ENCODE assay signal across 1 cellular context in the genomic region with DNA sequence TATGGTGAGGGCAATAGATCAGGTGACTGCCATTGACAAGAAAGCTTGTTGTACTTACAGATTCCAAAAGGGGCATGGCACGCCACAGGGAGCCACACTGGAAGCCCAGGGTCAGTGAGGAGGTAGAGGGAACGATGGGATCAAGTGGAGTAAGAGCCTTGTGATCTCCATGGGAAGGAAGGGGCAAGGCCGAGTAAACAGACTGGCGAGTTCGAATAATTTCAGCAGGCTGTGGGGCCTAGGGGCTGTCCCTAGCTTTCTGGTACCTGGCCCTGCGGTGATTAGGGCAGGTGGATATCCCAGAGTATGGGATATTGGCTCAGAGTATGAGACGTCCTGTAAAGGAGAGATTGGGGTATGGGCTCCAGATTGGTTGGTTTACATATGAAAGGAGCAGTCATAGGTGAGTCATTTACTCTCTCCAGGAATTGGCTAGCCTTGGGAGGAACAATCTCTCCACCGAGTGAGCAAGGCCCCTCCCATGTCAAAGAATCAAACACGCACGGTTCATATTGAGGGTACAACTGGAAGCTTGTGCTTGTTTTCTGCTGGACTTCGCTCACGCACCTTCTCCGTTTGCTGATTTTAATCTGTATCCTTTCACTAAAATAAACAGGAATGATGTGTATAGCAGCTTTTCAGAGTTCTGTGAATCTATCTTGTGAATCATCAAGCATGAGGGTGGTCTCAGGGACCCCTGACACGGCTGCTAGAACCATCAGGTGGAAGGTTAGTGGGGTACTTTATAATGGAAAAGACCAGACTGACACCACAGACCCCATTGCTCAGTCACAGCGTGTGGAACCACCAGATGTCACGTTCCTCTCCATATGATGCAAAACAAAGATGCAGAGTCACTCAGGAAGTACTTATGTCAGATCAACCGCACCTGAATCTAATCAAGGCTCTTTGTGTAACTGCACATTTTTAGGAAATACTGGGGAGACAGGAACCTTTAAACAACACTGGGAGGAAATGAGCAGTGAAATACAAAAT.
TF ChIP-seq lines count a peak whose summit lies in the region.

No MANE protein-coding gene starts in this region.

TF ChIP-seq in K562, 482 proteins besides CTCF, POLR2A, EP300 and RAD21 (continued from another document and continues in another):
- TF ChIP-seq, protein P1, sequence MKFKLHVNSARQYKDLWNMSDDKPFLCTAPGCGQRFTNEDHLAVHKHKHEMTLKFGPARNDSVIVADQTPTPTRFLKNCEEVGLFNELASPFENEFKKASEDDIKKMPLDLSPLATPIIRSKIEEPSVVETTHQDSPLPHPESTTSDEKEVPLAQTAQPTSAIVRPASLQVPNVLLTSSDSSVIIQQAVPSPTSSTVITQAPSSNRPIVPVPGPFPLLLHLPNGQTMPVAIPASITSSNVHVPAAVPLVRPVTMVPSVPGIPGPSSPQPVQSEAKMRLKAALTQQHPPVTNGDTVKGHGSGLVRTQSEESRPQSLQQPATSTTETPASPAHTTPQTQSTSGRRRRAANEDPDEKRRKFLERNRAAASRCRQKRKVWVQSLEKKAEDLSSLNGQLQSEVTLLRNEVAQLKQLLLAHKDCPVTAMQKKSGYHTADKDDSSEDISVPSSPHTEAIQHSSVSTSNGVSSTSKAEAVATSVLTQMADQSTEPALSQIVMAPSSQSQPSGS (CRISPR knock-in tag; IDR thresholded peaks at IDR 0.05) = no peak
- no peak for TF ChIP-seq SREBF2 (CRISPR knock-in tag; IDR thresholded peaks at IDR 0.05)
- TF ChIP-seq MCM2 (IDR thresholded peaks at IDR 0.05; ENCODE audit: low read depth) = no peak
- no peak for TF ChIP-seq ZNF23 (CRISPR knock-in tag; IDR thresholded peaks at IDR 0.05)
- no peak for TF ChIP-seq ADNP (tag; IDR thresholded peaks at IDR 0.05)
- peak; percentile 79 for TF ChIP-seq MAFG (tag; conservative IDR thresholded peaks at IDR 0.05)
- no peak for TF ChIP-seq NCOA2 (IDR thresholded peaks at IDR 0.05; ENCODE audit: partially characterized antibody in 2 of 2)
- TF ChIP-seq HNRNPUL1 (IDR thresholded peaks at IDR 0.05; ENCODE audit: low read length) = no peak
- TF ChIP-seq, protein P2, sequence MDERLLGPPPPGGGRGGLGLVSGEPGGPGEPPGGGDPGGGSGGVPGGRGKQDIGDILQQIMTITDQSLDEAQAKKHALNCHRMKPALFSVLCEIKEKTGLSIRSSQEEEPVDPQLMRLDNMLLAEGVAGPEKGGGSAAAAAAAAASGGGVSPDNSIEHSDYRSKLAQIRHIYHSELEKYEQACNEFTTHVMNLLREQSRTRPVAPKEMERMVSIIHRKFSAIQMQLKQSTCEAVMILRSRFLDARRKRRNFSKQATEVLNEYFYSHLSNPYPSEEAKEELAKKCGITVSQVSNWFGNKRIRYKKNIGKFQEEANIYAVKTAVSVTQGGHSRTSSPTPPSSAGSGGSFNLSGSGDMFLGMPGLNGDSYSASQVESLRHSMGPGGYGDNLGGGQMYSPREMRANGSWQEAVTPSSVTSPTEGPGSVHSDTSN (CRISPR knock-in tag; IDR thresholded peaks at IDR 0.05; ENCODE audit: low read depth) = no peak
- TF ChIP-seq, protein P2 (tag; conservative IDR thresholded peaks at IDR 0.05; ENCODE audit: low read depth) = no peak
- TF ChIP-seq C11orf30 (IDR thresholded peaks at IDR 0.05; ENCODE audit: low read depth) = peak; percentile 88
- peak; percentile 15; the same call in 1 of the 2 replicates for TF ChIP-seq PHF8 (IDR thresholded peaks at IDR 0.05; ENCODE audit: borderline replicate concordance, low read length)
- TF ChIP-seq, protein P3, sequence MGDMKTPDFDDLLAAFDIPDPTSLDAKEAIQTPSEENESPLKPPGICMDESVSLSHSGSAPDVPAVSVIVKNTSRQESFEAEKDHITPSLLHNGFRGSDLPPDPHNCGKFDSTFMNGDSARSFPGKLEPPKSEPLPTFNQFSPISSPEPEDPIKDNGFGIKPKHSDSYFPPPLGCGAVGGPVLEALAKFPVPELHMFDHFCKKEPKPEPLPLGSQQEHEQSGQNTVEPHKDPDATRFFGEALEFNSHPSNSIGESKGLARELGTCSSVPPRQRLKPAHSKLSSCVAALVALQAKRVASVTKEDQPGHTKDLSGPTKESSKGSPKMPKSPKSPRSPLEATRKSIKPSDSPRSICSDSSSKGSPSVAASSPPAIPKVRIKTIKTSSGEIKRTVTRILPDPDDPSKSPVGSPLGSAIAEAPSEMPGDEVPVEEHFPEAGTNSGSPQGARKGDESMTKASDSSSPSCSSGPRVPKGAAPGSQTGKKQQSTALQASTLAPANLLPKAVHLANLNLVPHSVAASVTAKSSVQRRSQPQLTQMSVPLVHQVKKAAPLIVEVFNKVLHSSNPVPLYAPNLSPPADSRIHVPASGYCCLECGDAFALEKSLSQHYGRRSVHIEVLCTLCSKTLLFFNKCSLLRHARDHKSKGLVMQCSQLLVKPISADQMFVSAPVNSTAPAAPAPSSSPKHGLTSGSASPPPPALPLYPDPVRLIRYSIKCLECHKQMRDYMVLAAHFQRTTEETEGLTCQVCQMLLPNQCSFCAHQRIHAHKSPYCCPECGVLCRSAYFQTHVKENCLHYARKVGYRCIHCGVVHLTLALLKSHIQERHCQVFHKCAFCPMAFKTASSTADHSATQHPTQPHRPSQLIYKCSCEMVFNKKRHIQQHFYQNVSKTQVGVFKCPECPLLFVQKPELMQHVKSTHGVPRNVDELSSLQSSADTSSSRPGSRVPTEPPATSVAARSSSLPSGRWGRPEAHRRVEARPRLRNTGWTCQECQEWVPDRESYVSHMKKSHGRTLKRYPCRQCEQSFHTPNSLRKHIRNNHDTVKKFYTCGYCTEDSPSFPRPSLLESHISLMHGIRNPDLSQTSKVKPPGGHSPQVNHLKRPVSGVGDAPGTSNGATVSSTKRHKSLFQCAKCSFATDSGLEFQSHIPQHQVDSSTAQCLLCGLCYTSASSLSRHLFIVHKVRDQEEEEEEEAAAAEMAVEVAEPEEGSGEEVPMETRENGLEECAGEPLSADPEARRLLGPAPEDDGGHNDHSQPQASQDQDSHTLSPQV (IDR thresholded peaks at IDR 0.05) = peak; percentile 97
- TF ChIP-seq ZKSCAN8 (CRISPR knock-in tag; IDR thresholded peaks at IDR 0.05) = peak; percentile 59; the same call in 1 of the 2 replicates
- TF ChIP-seq KAT8 (IDR thresholded peaks at IDR 0.05; ENCODE audit: low read depth) = no peak
- no peak for TF ChIP-seq RBM17 (IDR thresholded peaks at IDR 0.05; ENCODE audit: borderline replicate concordance, low read depth, low read length)
- TF ChIP-seq BMI1 (IDR thresholded peaks at IDR 0.05; ENCODE audit: low read length) = no peak
- TF ChIP-seq SIN3A (IDR thresholded peaks at IDR 0.05; ENCODE audit: borderline replicate concordance in 2 of 2, control insufficient read depth in 1 of 2, low read depth in 2 of 2, low read length in 2 of 2) = no peak
- TF ChIP-seq, protein P4, sequence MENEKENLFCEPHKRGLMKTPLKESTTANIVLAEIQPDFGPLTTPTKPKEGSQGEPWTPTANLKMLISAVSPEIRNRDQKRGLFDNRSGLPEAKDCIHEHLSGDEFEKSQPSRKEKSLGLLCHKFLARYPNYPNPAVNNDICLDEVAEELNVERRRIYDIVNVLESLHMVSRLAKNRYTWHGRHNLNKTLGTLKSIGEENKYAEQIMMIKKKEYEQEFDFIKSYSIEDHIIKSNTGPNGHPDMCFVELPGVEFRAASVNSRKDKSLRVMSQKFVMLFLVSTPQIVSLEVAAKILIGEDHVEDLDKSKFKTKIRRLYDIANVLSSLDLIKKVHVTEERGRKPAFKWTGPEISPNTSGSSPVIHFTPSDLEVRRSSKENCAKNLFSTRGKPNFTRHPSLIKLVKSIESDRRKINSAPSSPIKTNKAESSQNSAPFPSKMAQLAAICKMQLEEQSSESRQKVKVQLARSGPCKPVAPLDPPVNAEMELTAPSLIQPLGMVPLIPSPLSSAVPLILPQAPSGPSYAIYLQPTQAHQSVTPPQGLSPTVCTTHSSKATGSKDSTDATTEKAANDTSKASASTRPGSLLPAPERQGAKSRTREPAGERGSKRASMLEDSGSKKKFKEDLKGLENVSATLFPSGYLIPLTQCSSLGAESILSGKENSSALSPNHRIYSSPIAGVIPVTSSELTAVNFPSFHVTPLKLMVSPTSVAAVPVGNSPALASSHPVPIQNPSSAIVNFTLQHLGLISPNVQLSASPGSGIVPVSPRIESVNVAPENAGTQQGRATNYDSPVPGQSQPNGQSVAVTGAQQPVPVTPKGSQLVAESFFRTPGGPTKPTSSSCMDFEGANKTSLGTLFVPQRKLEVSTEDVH (IDR thresholded peaks at IDR 0.05; ENCODE audit: low read depth, partially characterized antibody) = no peak
- no peak for TF ChIP-seq HMGN3 (IDR thresholded peaks at IDR 0.05; ENCODE audit: borderline replicate concordance, extremely low read depth, insufficient read length, low read depth, low read length)
- no peak for TF ChIP-seq SMARCA5 (IDR thresholded peaks at IDR 0.05)
- TF ChIP-seq, protein P5, sequence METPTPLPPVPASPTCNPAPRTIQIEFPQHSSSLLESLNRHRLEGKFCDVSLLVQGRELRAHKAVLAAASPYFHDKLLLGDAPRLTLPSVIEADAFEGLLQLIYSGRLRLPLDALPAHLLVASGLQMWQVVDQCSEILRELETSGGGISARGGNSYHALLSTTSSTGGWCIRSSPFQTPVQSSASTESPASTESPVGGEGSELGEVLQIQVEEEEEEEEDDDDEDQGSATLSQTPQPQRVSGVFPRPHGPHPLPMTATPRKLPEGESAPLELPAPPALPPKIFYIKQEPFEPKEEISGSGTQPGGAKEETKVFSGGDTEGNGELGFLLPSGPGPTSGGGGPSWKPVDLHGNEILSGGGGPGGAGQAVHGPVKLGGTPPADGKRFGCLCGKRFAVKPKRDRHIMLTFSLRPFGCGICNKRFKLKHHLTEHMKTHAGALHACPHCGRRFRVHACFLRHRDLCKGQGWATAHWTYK (CRISPR knock-in tag; IDR thresholded peaks at IDR 0.05) = no peak
- no peak for TF ChIP-seq THRAP3 (IDR thresholded peaks at IDR 0.05; ENCODE audit: borderline replicate concordance)
- no peak for TF ChIP-seq TEAD2 (tag; IDR thresholded peaks at IDR 0.05)
- TF ChIP-seq, protein P6, sequence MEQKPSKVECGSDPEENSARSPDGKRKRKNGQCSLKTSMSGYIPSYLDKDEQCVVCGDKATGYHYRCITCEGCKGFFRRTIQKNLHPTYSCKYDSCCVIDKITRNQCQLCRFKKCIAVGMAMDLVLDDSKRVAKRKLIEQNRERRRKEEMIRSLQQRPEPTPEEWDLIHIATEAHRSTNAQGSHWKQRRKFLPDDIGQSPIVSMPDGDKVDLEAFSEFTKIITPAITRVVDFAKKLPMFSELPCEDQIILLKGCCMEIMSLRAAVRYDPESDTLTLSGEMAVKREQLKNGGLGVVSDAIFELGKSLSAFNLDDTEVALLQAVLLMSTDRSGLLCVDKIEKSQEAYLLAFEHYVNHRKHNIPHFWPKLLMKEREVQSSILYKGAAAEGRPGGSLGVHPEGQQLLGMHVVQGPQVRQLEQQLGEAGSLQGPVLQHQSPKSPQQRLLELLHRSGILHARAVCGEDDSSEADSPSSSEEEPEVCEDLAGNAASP (IDR thresholded peaks at IDR 0.05) = no peak
- TF ChIP-seq POU5F1 (IDR thresholded peaks at IDR 0.05; ENCODE audit: borderline replicate concordance, low read depth, low read length, partially characterized antibody) = no peak
- TF ChIP-seq JUN (IDR thresholded peaks at IDR 0.05; ENCODE audit: borderline replicate concordance, low read depth, low read length) = peak; percentile 39; the same call in 1 of the 2 replicates
- TF ChIP-seq JUN (CRISPR knock-in tag; IDR thresholded peaks at IDR 0.05; ENCODE audit: borderline replicate concordance) = no peak
- peak; percentile 47; the same call in 1 of the 2 replicates for TF ChIP-seq GABPA (tag; conservative IDR thresholded peaks at IDR 0.05; ENCODE audit: low read depth)
- TF ChIP-seq SMAD1 (IDR thresholded peaks at IDR 0.05; ENCODE audit: low read depth, low read length, partially characterized antibody) = no peak
- no peak for TF ChIP-seq MYBL2 (IDR thresholded peaks at IDR 0.05; ENCODE audit: low read depth)
- TF ChIP-seq MYBL2 (CRISPR knock-in tag; IDR thresholded peaks at IDR 0.05; ENCODE audit: borderline replicate concordance) = no peak
- no peak for TF ChIP-seq PHB (CRISPR knock-in tag; IDR thresholded peaks at IDR 0.05)
- TF ChIP-seq, protein P7, sequence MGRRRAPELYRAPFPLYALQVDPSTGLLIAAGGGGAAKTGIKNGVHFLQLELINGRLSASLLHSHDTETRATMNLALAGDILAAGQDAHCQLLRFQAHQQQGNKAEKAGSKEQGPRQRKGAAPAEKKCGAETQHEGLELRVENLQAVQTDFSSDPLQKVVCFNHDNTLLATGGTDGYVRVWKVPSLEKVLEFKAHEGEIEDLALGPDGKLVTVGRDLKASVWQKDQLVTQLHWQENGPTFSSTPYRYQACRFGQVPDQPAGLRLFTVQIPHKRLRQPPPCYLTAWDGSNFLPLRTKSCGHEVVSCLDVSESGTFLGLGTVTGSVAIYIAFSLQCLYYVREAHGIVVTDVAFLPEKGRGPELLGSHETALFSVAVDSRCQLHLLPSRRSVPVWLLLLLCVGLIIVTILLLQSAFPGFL (CRISPR knock-in tag; IDR thresholded peaks at IDR 0.05) = no peak
- no peak for TF ChIP-seq NONO (IDR thresholded peaks at IDR 0.05; ENCODE audit: low read depth in 2 of 2, low read length in 1 of 2)
- no peak for TF ChIP-seq NUFIP1 (IDR thresholded peaks at IDR 0.05; ENCODE audit: partially characterized antibody)
- TF ChIP-seq, protein P8, sequence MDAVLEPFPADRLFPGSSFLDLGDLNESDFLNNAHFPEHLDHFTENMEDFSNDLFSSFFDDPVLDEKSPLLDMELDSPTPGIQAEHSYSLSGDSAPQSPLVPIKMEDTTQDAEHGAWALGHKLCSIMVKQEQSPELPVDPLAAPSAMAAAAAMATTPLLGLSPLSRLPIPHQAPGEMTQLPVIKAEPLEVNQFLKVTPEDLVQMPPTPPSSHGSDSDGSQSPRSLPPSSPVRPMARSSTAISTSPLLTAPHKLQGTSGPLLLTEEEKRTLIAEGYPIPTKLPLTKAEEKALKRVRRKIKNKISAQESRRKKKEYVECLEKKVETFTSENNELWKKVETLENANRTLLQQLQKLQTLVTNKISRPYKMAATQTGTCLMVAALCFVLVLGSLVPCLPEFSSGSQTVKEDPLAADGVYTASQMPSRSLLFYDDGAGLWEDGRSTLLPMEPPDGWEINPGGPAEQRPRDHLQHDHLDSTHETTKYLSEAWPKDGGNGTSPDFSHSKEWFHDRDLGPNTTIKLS (IDR thresholded peaks at IDR 0.05; ENCODE audit: borderline replicate concordance, low read depth) = 0 out of 2 replicates have a peak, but pooled peaks have one; percentile 24
- TF ChIP-seq BCL6 (CRISPR knock-in tag; IDR thresholded peaks at IDR 0.05) = no peak
- peak in 1 of 2 experiments; percentile 62; a peak in 2 of 4 replicates for TF ChIP-seq RCOR1 (IDR thresholded peaks at IDR 0.05; ENCODE audit: borderline replicate concordance in 1 of 2, low read depth in 2 of 2, low read length in 2 of 2)
- no peak for TF ChIP-seq TBL1XR1 (IDR thresholded peaks at IDR 0.05; ENCODE audit: low read length in 2 of 2)
- peak; percentile 36 to 49; a peak in 2 of 4 replicates for TF ChIP-seq NRF1 (conservative IDR thresholded peaks at IDR 0.05 in 1 of 2, IDR thresholded peaks at IDR 0.05 in 1 of 2)
- no peak for TF ChIP-seq ZFP1 (CRISPR knock-in tag; IDR thresholded peaks at IDR 0.05)
- TF ChIP-seq NEUROD1 (IDR thresholded peaks at IDR 0.05; ENCODE audit: borderline replicate concordance, low read depth, low read length, partially characterized antibody) = no peak
- TF ChIP-seq EZH2 (IDR thresholded peaks at IDR 0.05; ENCODE audit: borderline replicate concordance, low read depth, low read length) = no peak
